ENCODE assay signal across 8 cellular contexts in genomic region chr7:30478349-30479228, GRCh38. TPM values are rescaled to one million over a fixed set of nuclear protein-coding genes. Genes with fewer than 3 reads are reported as not detected.
DNase-seq lines count a peak whose midpoint lies in the region; ATAC-seq and TF ChIP-seq lines count a peak whose summit lies in the region.

Gene NOD1 (minus strand): TSS chr7:30478784. CDS start chr7:30456921, 21,863 bp downstream.

- peaks cover 2% of the 10 kb centered on the region; the same call in 2 of the 3 replicates for H3K4me1 Mint-ChIP-seq in GM23338
- peaks cover 55% of the 10 kb centered on the region for H3K4me1 Mint-ChIP-seq in activated naive CD8-positive, alpha-beta T cell (ENCODE audit: low read depth)
- peaks cover 9% of the 10 kb centered on the region for H3K4me1 Mint-ChIP-seq in glutamatergic neuron (ENCODE audit: low read depth, unreplicated experiment)

- peak within 1 kb of the TSS; percentile 90 for H3K4me2 ChIP-seq in GM23338

- peak; percentile 95 for ATAC-seq in GM23338
- ATAC-seq in thoracic aorta (ENCODE audit: insufficient number of reproducible peaks, low FRiP score, low read depth) = peak; percentile 63

- H3K4me1 ChIP-seq in GM23338 (ENCODE audit: insufficient read depth) (peaks cover 8% of the 10 kb centered on the region), ovary (ENCODE audit: insufficient read depth) (peaks cover 16% of the 10 kb centered on the region), thoracic aorta (ENCODE audit: control insufficient read depth in 1 of 2, low read depth in 2 of 2) (peaks cover 17 to 53% of the 10 kb centered on the region in 2 donors)

- peak; percentile 83 for DNase-seq in ELR (ENCODE audit: low read depth)
- DNase-seq in GM23338 (ENCODE audit: low spot score) = peak; percentile 82
- no peak for DNase-seq in LNCaP clone FGC (ENCODE audit: low read depth)
- peak; percentile 28 for DNase-seq in SKM-1 (lab: John Stamatoyannopoulos, UW; ENCODE audit: unreplicated experiment)
- DNase-seq in glutamatergic neuron = peak; percentile 76
- peak; percentile 73 to 84 (median 81) for DNase-seq in ovary
- no peak for DNase-seq in thoracic aorta (ENCODE audit: low spot score)

- H3K9me2 ChIP-seq in GM23338 (ENCODE audit: insufficient read depth) = no peaks in the 10 kb centered on the region

- H3K9me3 ChIP-seq in ovary = no peaks in the 10 kb centered on the region
- no peaks in the 10 kb centered on the region for H3K9me3 ChIP-seq in thoracic aorta

- H3K4me3 Mint-ChIP-seq in GM23338 (peak within 1 kb of the TSS; percentile 88), glutamatergic neuron (ENCODE audit: unreplicated experiment) (peak within 1 kb of the TSS; percentile 94)
- H3K4me3 Mint-ChIP-seq in activated naive CD8-positive, alpha-beta T cell = peak within 1 kb of the TSS; percentile 93

- H3K36me3 Mint-ChIP-seq in GM23338 (ENCODE audit: low read depth) (no peaks in the 10 kb centered on the region; the same call in 2 of the 3 replicates), glutamatergic neuron (ENCODE audit: unreplicated experiment) (no peaks in the 10 kb centered on the region)
- H3K36me3 Mint-ChIP-seq in activated naive CD8-positive, alpha-beta T cell = no peaks in the 10 kb centered on the region

- peaks cover 5% of the 10 kb centered on the region; the same call in 1 of the 2 replicates for H3K79me2 ChIP-seq in GM23338 (replicated peaks; ENCODE audit: insufficient read depth)

- peak; percentile 50 for TF ChIP-seq POLR2A in ovary (IDR thresholded peaks at IDR 0.05)

- H3K27me3 ChIP-seq in GM23338 (ENCODE audit: insufficient read depth) = peaks cover 11% of the 10 kb centered on the region; the same call in 1 of the 2 replicates
- H3K27me3 ChIP-seq in ovary = no peaks in the 10 kb centered on the region
- no peaks in the 10 kb centered on the region for H3K27me3 ChIP-seq in thoracic aorta (replicated peaks; ENCODE audit: insufficient read depth)

- WGBS in ovary, 3 donors = 0 to 1% (median 0%) methylated on average over 57 to 77 of the region's 77 CpGs

- H3K4me3 ChIP-seq in GM23338 (peak within 1 kb of the TSS; percentile 85), LNCaP clone FGC (ENCODE audit: low read depth, low read length) (peak within 1 kb of the TSS; percentile 52), ovary (peak within 1 kb of the TSS; percentile 65), thoracic aorta (peak within 1 kb of the TSS; percentile 81)

- H3K27ac ChIP-seq in GM23338 (ENCODE audit: low read depth) = peak within 1 kb of the TSS; percentile 79
- peak within 1 kb of the TSS; percentile 71 to 87 for H3K27ac ChIP-seq in ovary
- peak within 1 kb of the TSS; percentile 91 to 94 for H3K27ac ChIP-seq in thoracic aorta

- H3K27ac Mint-ChIP-seq in GM23338 = peak within 1 kb of the TSS; percentile 74
- H3K27ac Mint-ChIP-seq in activated naive CD8-positive, alpha-beta T cell = peak within 1 kb of the TSS; percentile 97
- peak within 1 kb of the TSS; percentile 68 for H3K27ac Mint-ChIP-seq in glutamatergic neuron (ENCODE audit: unreplicated experiment)

- H3K27me3 Mint-ChIP-seq in GM23338 (ENCODE audit: insufficient read depth, low read depth, poor library complexity) (peaks cover 11% of the 10 kb centered on the region), glutamatergic neuron (ENCODE audit: unreplicated experiment) (peaks cover 4% of the 10 kb centered on the region)
- no peaks in the 10 kb centered on the region for H3K27me3 Mint-ChIP-seq in activated naive CD8-positive, alpha-beta T cell

- no peak for TF ChIP-seq EP300 in ovary (IDR thresholded peaks at IDR 0.05)

- H2AFZ ChIP-seq in GM23338 = peak within 1 kb of the TSS; percentile 95

- no peaks in the 10 kb centered on the region for H3K9me3 Mint-ChIP-seq in GM23338
- H3K9me3 Mint-ChIP-seq in activated naive CD8-positive, alpha-beta T cell (ENCODE audit: low read depth) = no peaks in the 10 kb centered on the region
- peaks cover 2% of the 10 kb centered on the region for H3K9me3 Mint-ChIP-seq in glutamatergic neuron (ENCODE audit: unreplicated experiment)

- H3K36me3 ChIP-seq in GM23338 (ENCODE audit: insufficient read depth) (no peaks in the 10 kb centered on the region), ovary (no peaks in the 10 kb centered on the region), thoracic aorta (no peaks in the 10 kb centered on the region)

- H4K20me1 ChIP-seq in GM23338 (replicated peaks; ENCODE audit: insufficient read depth) = no peaks in the 10 kb centered on the region; the same call in 1 of the 2 replicates

- no peak for TF ChIP-seq CTCF in GM23338 (conservative IDR thresholded peaks at IDR 0.05; ENCODE audit: low read depth in 2 of 2)
- TF ChIP-seq CTCF in LNCaP clone FGC (IDR thresholded peaks at IDR 0.05; ENCODE audit: control insufficient read depth, extremely low read depth, insufficient read depth) = no peak
- TF ChIP-seq CTCF in glutamatergic neuron (IDR thresholded peaks at IDR 0.05; ENCODE audit: partially characterized antibody, unreplicated experiment) = no peak
- peak in 1 of 3 donors; percentile 18 for TF ChIP-seq CTCF in ovary (IDR thresholded peaks at IDR 0.05)
- peak; percentile 24 for TF ChIP-seq CTCF in thoracic aorta (IDR thresholded peaks at IDR 0.05)

- intact Hi-C loops in ovary (cut with DNase I) = no loop called here

- H3F3A ChIP-seq in GM23338 (replicated peaks; ENCODE audit: low read depth) = no peaks in the 10 kb centered on the region

TF ChIP-seq in GM23338, 12 proteins besides CTCF, POLR2A, EP300 and RAD21:
- TF ChIP-seq ZNF331 (CRISPR knock-in tag; IDR thresholded peaks at IDR 0.05; ENCODE audit: low read depth) (no peak), POLR2AphosphoS5 (IDR thresholded peaks at IDR 0.05; ENCODE audit: low read depth) (peak; percentile 60; the same call in 1 of the 2 replicates), STAT1 (IDR thresholded peaks at IDR 0.05; ENCODE audit: unreplicated experiment) (no peak), ZNF462 (CRISPR knock-in tag; IDR thresholded peaks at IDR 0.05) (no peak), ZNF114 (CRISPR knock-in tag; IDR thresholded peaks at IDR 0.05) (no peak), NANOG (IDR thresholded peaks at IDR 0.05; ENCODE audit: borderline replicate concordance) (no peak)

RNA-seq across cellular contexts. Expression of gene NOD1, which starts in this region (rescaled TPM):
- total RNA-seq in GM23338 (2014; rRNA removed; shearing (Covaris generic)) = 3.8 and 7.3 TPM in 2 replicates
- 2.1 and 3.3 TPM in 2 replicates for polyA plus RNA-seq in GM23338 (2016; fragmentation: Nextera tagmentation; extraction: Ambion mirVana)
- total RNA-seq in glutamatergic neuron (ENCODE audit: unreplicated experiment) = 9.3 TPM
- total RNA-seq in ovary = 10 to 100 TPM; 17.4 to 33.5 (median 20.6) TPM
- 10 to 100 TPM; 15.2 to 20.0 TPM for polyA plus RNA-seq in ovary
- 10 to 100 TPM; 16.2 to 47.0 TPM for total RNA-seq in thoracic aorta

Comparison
In these comparisons a context has a peak if more than half of its experiments do, and no peak if none do; other contexts are left out.
1. DNase-seq: peak in ELR (single experiment), GM23338 (single experiment), SKM-1 (single experiment), glutamatergic neuron (single experiment) and ovary (5 of 5); none in LNCaP clone FGC (single experiment) and thoracic aorta (single experiment).
2. Peak in every context shown above with its lines, with median percentiles within 50 percentile points of each other: H3K27ac ChIP-seq, H3K4me3 ChIP-seq, H3K27ac Mint-ChIP-seq and H3K4me3 Mint-ChIP-seq.